10 cellular contexts compared by ENCODE assay signal in genomic region chr19:13959962-13960862, GRCh38. TPM values are rescaled to one million over a fixed set of nuclear protein-coding genes. Genes with fewer than 3 reads are reported as not detected.
A peak's percentile ranks its signal among the peaks of the same experiment; 100 is the strongest.
DNase-seq lines count a peak whose midpoint lies in the region; ATAC-seq and TF ChIP-seq lines count a peak whose summit lies in the region.
"Had no signal": no experiment of that assay in that cellular context is flagged by ENCODE, and none has a peak within 500 bp of the region (broad histone marks: within the 10 kb centered on the region; RNA-seq: fewer than 3 reads in every experiment).

No MANE protein-coding gene starts in this region.

- no peaks in the 10 kb centered on the region for H3K27me3 ChIP-seq in mesendoderm (ENCODE audit: insufficient read depth, low read length, poor library complexity)
- H3K27me3 ChIP-seq: esophagus squamous epithelium had no signal

- H3K4me2 ChIP-seq in mesendoderm (ENCODE audit: low read length) = no peak overlapping the region

- no peak overlapping the region for H3K4ac ChIP-seq in mesendoderm (ENCODE audit: low read depth, low read length)

- intact Hi-C loops in CD14-positive monocyte (cut with micrococcal nuclease) = no loop called here

- no peak overlapping the region for H2AK5ac ChIP-seq in mesendoderm (ENCODE audit: low read length)

- H3K4me1 ChIP-seq in mesendoderm (ENCODE audit: control insufficient read depth, low read depth, low read length) = no peaks in the 10 kb centered on the region

- H3K18ac ChIP-seq in mesendoderm (ENCODE audit: low read length) = no peak overlapping the region

- no peak overlapping the region for H3K23ac ChIP-seq in mesendoderm (ENCODE audit: low read length)

- H3K27ac Mint-ChIP-seq in CD14-positive monocyte (peak overlapping the region in 4 of 7 donors; percentile 19 to 86 (median 51)), HFFc6 (no peak overlapping the region)
- no peak overlapping the region for H3K27ac Mint-ChIP-seq in activated naive CD8-positive, alpha-beta T cell treated with anti-CD3 and anti-CD28 coated beads, Interleukin-2, amount 50 U/mL, for 24 hours

- no peak overlapping the region for H4K8ac ChIP-seq in mesendoderm (ENCODE audit: low read depth, low read length)

- peaks cover 54 to 81% of the 10 kb centered on the region in 2 donors for H3K36me3 Mint-ChIP-seq in CD14-positive monocyte
- H3K36me3 Mint-ChIP-seq in HFFc6 (ENCODE audit: low read depth) = peaks cover 10% of the 10 kb centered on the region
- H3K36me3 Mint-ChIP-seq in activated naive CD8-positive, alpha-beta T cell treated with anti-CD3 and anti-CD28 coated beads, Interleukin-2, amount 50 U/mL, for 24 hours (ENCODE audit: low read depth) = peaks cover 17% of the 10 kb centered on the region

- H3K4me1 Mint-ChIP-seq in CD14-positive monocyte (no peaks in the 10 kb centered on the region), HFFc6 (ENCODE audit: low read depth) (peaks cover 9% of the 10 kb centered on the region)
- H3K4me1 Mint-ChIP-seq in activated naive CD8-positive, alpha-beta T cell treated with anti-CD3 and anti-CD28 coated beads, Interleukin-2, amount 50 U/mL, for 24 hours = no peaks in the 10 kb centered on the region

- H3K27me3 Mint-ChIP-seq in CD14-positive monocyte (ENCODE audit: low read depth in 3 of 3) = no peaks in the 10 kb centered on the region
- no peaks in the 10 kb centered on the region; the same call in 1 of the 2 replicates for H3K27me3 Mint-ChIP-seq in HFFc6 (ENCODE audit: insufficient read depth)
- H3K27me3 Mint-ChIP-seq in activated naive CD8-positive, alpha-beta T cell treated with anti-CD3 and anti-CD28 coated beads, Interleukin-2, amount 50 U/mL, for 24 hours = no peaks in the 10 kb centered on the region

- no CpG with 5 or more reads among the region's 27 CpGs for WGBS in mesendoderm (ENCODE audit: extremely low coverage, insufficient coverage, low lambda C conversion rate)

- no peak overlapping the region for H3K56ac ChIP-seq in mesendoderm (ENCODE audit: low read length)

- no peak overlapping the region for H4K5ac ChIP-seq in mesendoderm (ENCODE audit: low read length)

- no peak overlapping the region for H3K27ac ChIP-seq in mesendoderm (ENCODE audit: low read depth, low read length)
- H3K27ac ChIP-seq: esophagus squamous epithelium had no signal

- H2BK5ac ChIP-seq in mesendoderm (ENCODE audit: low read length) = no peak overlapping the region

- H3K4me3 ChIP-seq in mesendoderm (ENCODE audit: low read length) = no peak overlapping the region
- H3K4me3 ChIP-seq: esophagus squamous epithelium had no signal

- no peak overlapping the region for H2BK15ac ChIP-seq in mesendoderm (replicated peaks; ENCODE audit: low read depth)

- no peak overlapping the region for H2BK120ac ChIP-seq in mesendoderm (ENCODE audit: low read depth, low read length)

- no peaks in the 10 kb centered on the region for H3K9me3 Mint-ChIP-seq in CD14-positive monocyte
- H3K9me3 Mint-ChIP-seq in HFFc6 = no peaks in the 10 kb centered on the region
- no peaks in the 10 kb centered on the region for H3K9me3 Mint-ChIP-seq in activated naive CD8-positive, alpha-beta T cell treated with anti-CD3 and anti-CD28 coated beads, Interleukin-2, amount 50 U/mL, for 24 hours

- no peak overlapping the region for H3K9ac ChIP-seq in mesendoderm (ENCODE audit: low read length)

- peaks cover 5% of the 10 kb centered on the region for H3K36me3 ChIP-seq in mesendoderm (ENCODE audit: control insufficient read depth, insufficient read depth, low read length)

- no peaks in the 10 kb centered on the region for H3K79me1 ChIP-seq in mesendoderm (ENCODE audit: low read length)

- H3K79me2 ChIP-seq in mesendoderm (ENCODE audit: control insufficient read depth, insufficient read depth, low read length) = no peaks in the 10 kb centered on the region

- H3K4me3 Mint-ChIP-seq in CD14-positive monocyte = no peak overlapping the region
- no peak overlapping the region for H3K4me3 Mint-ChIP-seq in HFFc6
- H3K4me3 Mint-ChIP-seq in activated naive CD8-positive, alpha-beta T cell treated with anti-CD3 and anti-CD28 coated beads, Interleukin-2, amount 50 U/mL, for 24 hours = no peak overlapping the region

- ATAC-seq in activated naive CD8-positive, alpha-beta T cell treated with anti-CD3 and anti-CD28 coated beads, Interleukin-2, amount 50 U/mL, for 24 hours = peak; percentile 5

- no peak for DNase-seq in CD14-positive monocyte (ENCODE audit: low spot score)
- no peak for DNase-seq in HFFc6
- DNase-seq in activated naive CD8-positive, alpha-beta T cell treated with anti-CD3 and anti-CD28 coated beads, Interleukin-2, amount 50 U/mL, for 24 hours = peak; percentile 32
- DNase-seq in mesendoderm = peak; percentile 59
- DNase-seq in NCI-H1092 treated with DMSO at 0.1 percent for 48 hours (lab: John Stamatoyannopoulos, UW) = no peak
- DNase-seq in KG1 (lab: John Stamatoyannopoulos, UW) = no peak
- DNase-seq in COLO668 (lab: John Stamatoyannopoulos, UW; ENCODE audit: unreplicated experiment) = no peak
- DNase-seq in HK-2 (ENCODE audit: unreplicated experiment) = no peak
- DNase-seq: esophagus squamous epithelium, NCI-H446 treated with DMSO at 0.1 percent for 48 hours had no signal

- TF ChIP-seq CTCF in CD14-positive monocyte (IDR thresholded peaks at IDR 0.05) (peak; percentile 28), HFFc6 (IDR thresholded peaks at IDR 0.05) (peak; percentile 68)

RNA-seq across cellular contexts. Expression of gene DCAF15, which starts 7.9 kb away (rescaled TPM):
- 1 to 10 TPM; 2.8 to 3.4 TPM for polyA plus RNA-seq in CD14-positive monocyte
- 10 to 100 TPM; 19.9 to 29.0 (median 26.5) TPM for total RNA-seq in HFFc6 (2021; fragmentation: NEBNext Ultra II Directional; extraction: Animal tissue kit (Norgen Biotek cat#: 25700))
- polyA plus RNA-seq in mesendoderm (2013, experiment 1 of 2) = 41.4 TPM
- 40.1 TPM for polyA plus RNA-seq in mesendoderm (2013, experiment 2 of 2)

RNA-seq across cellular contexts. Expression of gene PODNL1, which starts 22.0 kb away (rescaled TPM):
- 1 to 10 TPM; 1.3 to 1.4 TPM for polyA plus RNA-seq in CD14-positive monocyte
- 10 to 100 TPM; 10.1 to 13.7 (median 12.2) TPM for total RNA-seq in HFFc6 (2021; fragmentation: NEBNext Ultra II Directional; extraction: Animal tissue kit (Norgen Biotek cat#: 25700))
- 0.21 TPM for polyA plus RNA-seq in mesendoderm (2013, experiment 1 of 2)
- 0.25 TPM for polyA plus RNA-seq in mesendoderm (2013, experiment 2 of 2)

RNA-seq across cellular contexts. Expression of gene RFX1, which starts 45.9 kb away (rescaled TPM):
- polyA plus RNA-seq in CD14-positive monocyte = under 1 TPM; 0.89 to 0.95 TPM
- 10 to 100 TPM; 11.6 to 13.0 (median 12.2) TPM for total RNA-seq in HFFc6 (2021; fragmentation: NEBNext Ultra II Directional; extraction: Animal tissue kit (Norgen Biotek cat#: 25700))
- 7.7 TPM for polyA plus RNA-seq in mesendoderm (2013, experiment 1 of 2)
- 7.4 TPM for polyA plus RNA-seq in mesendoderm (2013, experiment 2 of 2)

RNA-seq across cellular contexts. Expression of gene CC2D1A, which starts 54.2 kb away (rescaled TPM):
- polyA plus RNA-seq in CD14-positive monocyte = 1 to 10 TPM; 4.6 to 6.2 TPM
- 10 to 100 TPM; 22.9 to 28.3 (median 25.5) TPM for total RNA-seq in HFFc6 (2021; fragmentation: NEBNext Ultra II Directional; extraction: Animal tissue kit (Norgen Biotek cat#: 25700))
- 12.2 TPM for polyA plus RNA-seq in mesendoderm (2013, experiment 1 of 2)
- polyA plus RNA-seq in mesendoderm (2013, experiment 2 of 2) = 12.1 TPM

RNA-seq across cellular contexts. Expression of gene BRME1, which starts 54.3 kb away (rescaled TPM):
- polyA plus RNA-seq in CD14-positive monocyte = under 1 TPM in 1 of 2 donors, not detected in 1; 0.28 TPM
- total RNA-seq in HFFc6 (2021; fragmentation: NEBNext Ultra II Directional; extraction: Animal tissue kit (Norgen Biotek cat#: 25700)) = under 1 TPM; 0.37 to 0.67 (median 0.55) TPM
- 2.2 TPM for polyA plus RNA-seq in mesendoderm (2013, experiment 1 of 2)
- polyA plus RNA-seq in mesendoderm (2013, experiment 2 of 2) = 1.8 TPM

Comparison
In these comparisons a context has a peak if more than half of its experiments do, and no peak if none do; other contexts are left out.
1. DNase-seq: peak in activated naive CD8-positive, alpha-beta T cell treated with anti-CD3 and anti-CD28 coated beads, Interleukin-2, amount 50 U/mL, for 24 hours (single experiment) and mesendoderm (single experiment); none in CD14-positive monocyte (single experiment), HFFc6 (single experiment), NCI-H1092 treated with DMSO at 0.1 percent for 48 hours (single experiment), KG1 (single experiment), COLO668 (single experiment) and HK-2 (single experiment).
2. H3K27ac Mint-ChIP-seq: peak in CD14-positive monocyte (4 of 7); none in HFFc6 (single experiment) and activated naive CD8-positive, alpha-beta T cell treated with anti-CD3 and anti-CD28 coated beads, Interleukin-2, amount 50 U/mL, for 24 hours (single experiment).